In genomic region chr15:52408823-52409222, GRCh38 we compare ENCODE assay signal across 20 cellular contexts.
DNase-seq lines count a peak whose midpoint lies in the region; ATAC-seq and TF ChIP-seq lines count a peak whose summit lies in the region.
"Had no signal": no experiment of that assay in that cellular context is flagged by ENCODE, and none has a peak within 500 bp of the region (broad histone marks: within the 10 kb centered on the region; RNA-seq: fewer than 3 reads in every experiment).

No MANE protein-coding gene starts in this region.

- no peak for TF ChIP-seq CTCF in left lung (IDR thresholded peaks at IDR 0.05)

- peaks cover 32% of the 10 kb centered on the region for H3K4me1 ChIP-seq in Karpas-422 (ENCODE audit: low read length)
- H3K4me1 ChIP-seq in left lung = no peaks in the 10 kb centered on the region
- H3K4me1 ChIP-seq: left ventricle myocardium inferior had no signal

- peak overlapping the region; percentile 60 for H3K4me2 ChIP-seq in Karpas-422 (ENCODE audit: low read depth, low read length, poor library complexity, severe bottlenecking)

- peak; percentile 83 for DNase-seq in DMS53 treated with DMSO at 0.1 percent for 48 hours (lab: John Stamatoyannopoulos, UW; ENCODE audit: unreplicated experiment)
- no peak for DNase-seq in Karpas-422
- peak; percentile 77 for DNase-seq in dermis blood vessel endothelial cell
- no peak for DNase-seq in AG20443 (ENCODE audit: low spot score)
- DNase-seq in left lung = no peak
- no peak for DNase-seq in activated CD8-positive, alpha-beta memory T cell treated with anti-CD3 and anti-CD28 coated beads for 24 hours
- no peak for DNase-seq in COR-L47 (lab: John Stamatoyannopoulos, UW)
- DNase-seq: CD4-positive, CD25-positive, alpha-beta regulatory T cell; DMS79 treated with DMSO at 0.1 percent for 48 hours; gastrocnemius medialis; Kasumi-1; left ventricle myocardium inferior; NCI-H1436 treated with DMSO at 0.1 percent for 48 hours; NCI-H510A; occipital lobe; SHP77 treated with DMSO at 0.1 percent for 48 hours; stimulated activated CD4-positive, alpha-beta T cell treated with anti-CD3 and anti-CD28 coated beads, Interleukin-2, amount 100 ng/mL, for 24 hours had no signal

- H3K27me3 ChIP-seq in Karpas-422 (ENCODE audit: low read length) (no peaks in the 10 kb centered on the region), left lung (no peaks in the 10 kb centered on the region)
- H3K27me3 ChIP-seq: gastrocnemius medialis had no signal

- H3K9me3 ChIP-seq in Karpas-422 (ENCODE audit: low read length) = no peaks in the 10 kb centered on the region
- no peaks in the 10 kb centered on the region for H3K9me3 ChIP-seq in left lung
- H3K9me3 ChIP-seq: gastrocnemius medialis, left ventricle myocardium inferior had no signal

- no peak overlapping the region for H3K9ac ChIP-seq in Karpas-422 (ENCODE audit: low read length)

- H4K20me1 ChIP-seq in Karpas-422 (ENCODE audit: insufficient read depth, low read depth, low read length) = no peaks in the 10 kb centered on the region

- H3K9me2 ChIP-seq in Karpas-422 (replicated peaks; ENCODE audit: insufficient read depth, low read length) = no peaks in the 10 kb centered on the region

- intact Hi-C loops in left lung (cut with DNase I) = no loop called here

- no peak overlapping the region for H2AFZ ChIP-seq in Karpas-422 (ENCODE audit: low read length)

- H3K79me2 ChIP-seq in Karpas-422 (ENCODE audit: low read length) = no peaks in the 10 kb centered on the region; the same call in 1 of the 2 replicates

- ATAC-seq in GM19463 (IDR thresholded peaks at IDR 0.05; ENCODE audit: unreplicated experiment) (peak; percentile 60), left lung (no peak)
- ATAC-seq: activated CD4-positive, CD25-positive, alpha-beta regulatory T cell treated with anti-CD3 and anti-CD28 coated beads, Interleukin-2, amount 50 U/mL, for 24 hours; gastrocnemius medialis; sciatic nerve had no signal

- H3K36me3 ChIP-seq in Karpas-422 (ENCODE audit: insufficient read depth, low read length) = no peaks in the 10 kb centered on the region; the same call in 1 of the 2 replicates
- peaks cover 0 to 4% of the 10 kb centered on the region in 2 donors for H3K36me3 ChIP-seq in left lung

- H3K4me3 ChIP-seq in Karpas-422 (ENCODE audit: low read length) (no peak overlapping the region), left lung (no peak overlapping the region)
- H3K4me3 ChIP-seq: gastrocnemius medialis, left ventricle myocardium inferior had no signal

- H3K27ac ChIP-seq in Karpas-422 (ENCODE audit: low read length) = peak overlapping the region; percentile 63
- H3K27ac ChIP-seq in left lung = no peak overlapping the region
- H3K27ac ChIP-seq: gastrocnemius medialis, left ventricle myocardium inferior had no signal

Comparison
In these comparisons a context has a peak if more than half of its experiments do, and no peak if none do; other contexts are left out.
1. DNase-seq: peak in DMS53 treated with DMSO at 0.1 percent for 48 hours (single experiment) and dermis blood vessel endothelial cell (single experiment); none in Karpas-422 (single experiment), AG20443 (single experiment), left lung (0 of 2), activated CD8-positive, alpha-beta memory T cell treated with anti-CD3 and anti-CD28 coated beads for 24 hours (single experiment) and COR-L47 (single experiment).